Comparison of ENCODE assay signal across 23 cellular contexts in the genomic region with DNA sequence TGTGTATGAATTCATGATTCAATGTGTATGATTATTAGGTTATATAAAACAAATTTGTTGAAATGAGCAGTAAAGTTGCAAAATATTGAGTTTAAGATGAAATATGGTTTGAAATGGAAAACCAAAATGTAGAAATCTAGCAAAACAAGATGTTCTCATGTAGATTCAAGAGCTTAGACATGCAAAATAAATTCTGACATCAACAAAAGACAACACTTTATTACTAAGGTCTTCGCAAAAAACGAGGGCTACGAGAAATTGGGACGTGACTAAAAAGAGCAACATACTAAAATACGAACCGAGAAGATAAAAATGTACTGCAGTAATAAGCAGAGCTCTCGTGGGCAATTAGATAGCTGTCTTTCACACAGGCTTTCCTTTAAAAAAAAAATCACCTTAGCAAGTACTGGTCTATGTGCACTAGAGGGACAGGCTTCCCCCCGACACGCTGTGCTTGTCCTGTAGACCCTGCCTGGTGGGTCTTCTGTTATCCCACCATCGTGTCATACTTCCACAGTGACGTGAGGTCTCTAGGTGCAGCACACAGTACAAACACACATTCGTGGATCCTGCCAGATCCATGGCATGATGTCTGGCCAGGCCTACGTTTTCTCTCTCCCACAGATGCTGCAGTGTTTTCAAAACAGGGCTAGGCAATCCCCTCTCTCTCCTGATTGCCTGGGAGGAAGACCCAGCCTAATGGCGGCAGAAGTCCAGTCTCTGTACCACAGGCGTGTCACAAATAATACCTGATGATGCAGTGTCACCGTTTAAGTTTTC.
A peak's percentile ranks its signal among the peaks of the same experiment; 100 is the strongest.
DNase-seq lines count a peak whose midpoint lies in the region; ATAC-seq and TF ChIP-seq lines count a peak whose summit lies in the region.
"Had no signal": no experiment of that assay in that cellular context is flagged by ENCODE, and none has a peak within 500 bp of the region (broad histone marks: within the 10 kb centered on the region; RNA-seq: fewer than 3 reads in every experiment).

No MANE protein-coding gene starts in this region.

- no peak for ATAC-seq in heart right ventricle
- no peak for ATAC-seq in HG03175 (IDR thresholded peaks at IDR 0.05; ENCODE audit: unreplicated experiment)
- ATAC-seq: activated CD4-positive, CD25-positive, alpha-beta regulatory T cell treated with anti-CD3 and anti-CD28 coated beads, Interleukin-2, amount 50 U/mL, for 24 hours; natural killer cell treated with Interleukin-12 subunit alpha and Interleukin-12 subunit beta and Interleukin-15 and Interleukin-18, amount 100 ng/mL, for 72 hours had no signal

- H3K9me3 ChIP-seq in left ventricle myocardium inferior (replicated peaks) (no peaks in the 10 kb centered on the region), heart right ventricle (no peaks in the 10 kb centered on the region)
- H3K9me3 ChIP-seq: HAP-1 had no signal

- H3K4me3 ChIP-seq in left ventricle myocardium inferior: no peak overlapping the region
- H3K4me3 ChIP-seq in heart right ventricle: no peak overlapping the region
- H3K4me3 ChIP-seq: HAP-1 had no signal

- TF ChIP-seq CTCF in left ventricle myocardium inferior (IDR thresholded peaks at IDR 0.05; ENCODE audit: borderline replicate concordance) (no peak), heart right ventricle (IDR thresholded peaks at IDR 0.05) (no peak)

- H3K36me3 ChIP-seq in left ventricle myocardium inferior: no peaks in the 10 kb centered on the region
- H3K36me3 ChIP-seq in heart right ventricle: peaks cover 0 to 15% (median 0%) of the 10 kb centered on the region in 9 donors
- H3K36me3 ChIP-seq: HAP-1 had no signal

- H3K4me1 ChIP-seq in left ventricle myocardium inferior (peaks cover 50% of the 10 kb centered on the region), heart right ventricle (peaks cover 0 to 48% (median 17%) of the 10 kb centered on the region in 9 donors)
- H3K4me1 ChIP-seq: parathyroid adenoma had no signal

- H3K27ac ChIP-seq in left ventricle myocardium inferior (replicated peaks): peak overlapping the region; percentile 40
- H3K27ac ChIP-seq in heart right ventricle: peak overlapping the region in 2 of 10 donors; percentile 13 to 17
- H3K27ac ChIP-seq in angular gyrus (ENCODE audit: low read depth, low read length): peak overlapping the region; percentile 95
- H3K27ac ChIP-seq in layer of hippocampus (ENCODE audit: low read depth, low read length): peak overlapping the region; percentile 87
- H3K27ac ChIP-seq: HL-60, parathyroid adenoma had no signal

- intact Hi-C loops in left ventricle myocardium inferior (cut with micrococcal nuclease) (loop anchor here (10.0 kb wide), 2 partner anchors 58 to 518 kb away; no protein-coding TSS in a partner anchor), heart right ventricle (cut with DNase I) (loop anchor here in 5 of 10 donors (5.0 to 10.0 kb wide), 7 partner anchors 55 to 1228 kb away; no protein-coding TSS in a partner anchor)

- 79 to 81% methylated on average over 16 of the region's 16 CpGs for WGBS in heart right ventricle, 2 donors

- no peak for DNase-seq in left ventricle myocardium inferior
- no peak for DNase-seq in heart right ventricle
- DNase-seq in superior temporal gyrus (ENCODE audit: extremely low spot score): peak; percentile 84
- DNase-seq in DMS53 (lab: John Stamatoyannopoulos, UW): no peak
- DNase-seq in HCEC 1CT: no peak
- DNase-seq: ACHN; activated CD4-positive, alpha-beta memory T cell treated with anti-CD3 and anti-CD28 coated beads, Interleukin-2, amount 10 ng/mL, durations not matched to agents 7 days and 5 days; activated effector memory CD4-positive, alpha-beta T cell treated with Interleukin-2 at 50 U/mL for 16 hours; activated naive CD8-positive, alpha-beta T cell treated with anti-CD3 and anti-CD28 coated beads for 36 hours; effector memory CD4-positive, alpha-beta T cell; foreskin fibroblast; NCI-H1092 treated with DMSO at 0.1 percent for 48 hours; NCI-H2029; NCI-H345; stimulated activated CD8-positive, alpha-beta memory T cell treated with anti-CD3 and anti-CD28 coated beads, Interleukin-4, amount 100 ng/mL, for 48 hours had no signal

- H3K27me3 ChIP-seq in left ventricle myocardium inferior (ENCODE audit: low read depth) (no peaks in the 10 kb centered on the region), heart right ventricle (no peaks in the 10 kb centered on the region), layer of hippocampus (ENCODE audit: control insufficient read depth, insufficient read depth, low read length) (no peaks in the 10 kb centered on the region)
